ENCODE assay signal across 9 cellular contexts in genomic region chr7:23539494-23539907, GRCh38. TPM values are rescaled to one million over a fixed set of nuclear protein-coding genes. Genes with fewer than 3 reads are reported as not detected.
DNase-seq lines count a peak whose midpoint lies in the region; ATAC-seq and TF ChIP-seq lines count a peak whose summit lies in the region.
"Had no signal": no experiment of that assay in that cellular context is flagged by ENCODE, and none has a peak within 500 bp of the region (broad histone marks: within the 10 kb centered on the region; RNA-seq: fewer than 3 reads in every experiment).

No MANE protein-coding gene starts in this region.

- H3K4me2 ChIP-seq in PC-3 (ENCODE audit: low read length): no peak overlapping the region

- ATAC-seq in HG02759 (IDR thresholded peaks at IDR 0.05; ENCODE audit: unreplicated experiment) (peak; percentile 66), PC-3 (no peak), GM18870 (IDR thresholded peaks at IDR 0.05; ENCODE audit: unreplicated experiment) (no peak)
- peak; percentile 45 for ATAC-seq in stimulated activated effector memory CD8-positive, alpha-beta T cell treated with anti-CD3 and anti-CD28 coated beads, Interleukin-12 subunit alpha, Interleukin-12 subunit beta, amount 100 ng/mL, for 72 hours

- H3K27ac ChIP-seq in PC-3 (ENCODE audit: low read length): no peak overlapping the region

- no peaks in the 10 kb centered on the region for H3K9me2 ChIP-seq in PC-3 (replicated peaks; ENCODE audit: low read length)

- H3K4me1 Mint-ChIP-seq in activated CD4-positive, alpha-beta T cell treated with anti-CD3 and anti-CD28 coated beads, Interleukin-2, amount 10 ng/mL, durations not matched to agents 24 days and 14 days: peaks cover 16% of the 10 kb centered on the region
- H3K4me1 Mint-ChIP-seq in stimulated activated effector memory CD8-positive, alpha-beta T cell treated with anti-CD3 and anti-CD28 coated beads, Interleukin-12 subunit alpha, Interleukin-12 subunit beta, amount 100 ng/mL, for 72 hours: peaks cover 14% of the 10 kb centered on the region
- H3K4me1 Mint-ChIP-seq in chondrocyte (ENCODE audit: low read depth): no peaks in the 10 kb centered on the region

- no peaks in the 10 kb centered on the region for H3F3A ChIP-seq in PC-3 (ENCODE audit: low read length, unreplicated experiment)

- no peaks in the 10 kb centered on the region for H3K9me3 ChIP-seq in PC-3 (ENCODE audit: low read length)

- no peak for TF ChIP-seq CTCF in PC-3 (conservative IDR thresholded peaks at IDR 0.05; ENCODE audit: low read depth, low read length)
- TF ChIP-seq CTCF in chondrocyte (IDR thresholded peaks at IDR 0.05): no peak

- H3K9ac ChIP-seq in PC-3 (ENCODE audit: low read length): no peak overlapping the region

- H3K79me2 ChIP-seq in PC-3 (ENCODE audit: low read length): no peaks in the 10 kb centered on the region

- H3K36me3 ChIP-seq in PC-3 (ENCODE audit: low read depth, low read length): no peaks in the 10 kb centered on the region

- CTCF ChIA-PET in PC-3 (lab: Charles Lee): interaction anchor here (0.6 to 1.9 kb wide), 2 partner anchors 181 to 453 kb away, joined by 3 to 4 read pairs; no protein-coding TSS in a partner anchor

- H3K36me3 Mint-ChIP-seq in activated CD4-positive, alpha-beta T cell treated with anti-CD3 and anti-CD28 coated beads, Interleukin-2, amount 10 ng/mL, durations not matched to agents 24 days and 14 days (ENCODE audit: low read depth): no peaks in the 10 kb centered on the region
- no peaks in the 10 kb centered on the region for H3K36me3 Mint-ChIP-seq in stimulated activated effector memory CD8-positive, alpha-beta T cell treated with anti-CD3 and anti-CD28 coated beads, Interleukin-12 subunit alpha, Interleukin-12 subunit beta, amount 100 ng/mL, for 72 hours
- no peaks in the 10 kb centered on the region for H3K36me3 Mint-ChIP-seq in chondrocyte (ENCODE audit: low read depth)

- peak overlapping the region; percentile 27 for H2AFZ ChIP-seq in PC-3 (ENCODE audit: low read length)

- no peaks in the 10 kb centered on the region for H3K27me3 Mint-ChIP-seq in activated CD4-positive, alpha-beta T cell treated with anti-CD3 and anti-CD28 coated beads, Interleukin-2, amount 10 ng/mL, durations not matched to agents 24 days and 14 days
- H3K27me3 Mint-ChIP-seq in chondrocyte (ENCODE audit: low read depth): no peaks in the 10 kb centered on the region

- H3K4me1 ChIP-seq in PC-3 (ENCODE audit: insufficient read depth, low read length): no peaks in the 10 kb centered on the region

- intact Hi-C loops in activated CD4-positive, alpha-beta T cell treated with anti-CD3 and anti-CD28 coated beads, Interleukin-2, amount 10 ng/mL, durations not matched to agents 24 days and 14 days (cut with micrococcal nuclease): no loop called here
- intact Hi-C loops in PC-3 (cut with micrococcal nuclease): no loop called here

- peak overlapping the region; percentile 67 for H3K4me3 Mint-ChIP-seq in activated CD4-positive, alpha-beta T cell treated with anti-CD3 and anti-CD28 coated beads, Interleukin-2, amount 10 ng/mL, durations not matched to agents 24 days and 14 days
- peak overlapping the region; percentile 43 for H3K4me3 Mint-ChIP-seq in stimulated activated effector memory CD8-positive, alpha-beta T cell treated with anti-CD3 and anti-CD28 coated beads, Interleukin-12 subunit alpha, Interleukin-12 subunit beta, amount 100 ng/mL, for 72 hours
- H3K4me3 Mint-ChIP-seq in chondrocyte (ENCODE audit: unreplicated experiment): no peak overlapping the region

- no TSS peak for BruUV-seq in PC-3 (replicated peaks; lab: Mats Ljungman, UMichigan)

- no peak overlapping the region for H3K4me3 ChIP-seq in PC-3 (ENCODE audit: low read length)

- H3K27ac Mint-ChIP-seq in activated CD4-positive, alpha-beta T cell treated with anti-CD3 and anti-CD28 coated beads, Interleukin-2, amount 10 ng/mL, durations not matched to agents 24 days and 14 days: peak overlapping the region; percentile 80
- H3K27ac Mint-ChIP-seq in stimulated activated effector memory CD8-positive, alpha-beta T cell treated with anti-CD3 and anti-CD28 coated beads, Interleukin-12 subunit alpha, Interleukin-12 subunit beta, amount 100 ng/mL, for 72 hours: peak overlapping the region; percentile 71
- H3K27ac Mint-ChIP-seq in chondrocyte (ENCODE audit: unreplicated experiment): no peak overlapping the region

- no peaks in the 10 kb centered on the region for H4K20me1 ChIP-seq in PC-3 (ENCODE audit: low read length)

- H3K9me3 Mint-ChIP-seq in activated CD4-positive, alpha-beta T cell treated with anti-CD3 and anti-CD28 coated beads, Interleukin-2, amount 10 ng/mL, durations not matched to agents 24 days and 14 days: no peaks in the 10 kb centered on the region
- H3K9me3 Mint-ChIP-seq in stimulated activated effector memory CD8-positive, alpha-beta T cell treated with anti-CD3 and anti-CD28 coated beads, Interleukin-12 subunit alpha, Interleukin-12 subunit beta, amount 100 ng/mL, for 72 hours: no peaks in the 10 kb centered on the region
- H3K9me3 Mint-ChIP-seq in chondrocyte (ENCODE audit: low read depth): no peaks in the 10 kb centered on the region

- H3K27me3 ChIP-seq in PC-3 (ENCODE audit: low read length): no peaks in the 10 kb centered on the region

- POLR2A ChIA-PET in PC-3 (lab: Charles Lee; ENCODE audit: unreplicated experiment): interaction anchor here (0.7 kb wide), 1 partner anchor 181 kb away, joined by 13 read pairs; no protein-coding TSS in a partner anchor

- DNase-seq in activated CD4-positive, alpha-beta T cell treated with anti-CD3 and anti-CD28 coated beads, Interleukin-2, amount 10 ng/mL, durations not matched to agents 24 days and 14 days: peak; percentile 73
- no peak for DNase-seq in activated CD4-positive, alpha-beta T cell treated with anti-CD3 and anti-CD28 coated beads for 48 hours
- DNase-seq in PC-3 (no peak), glomerular visceral epithelial cell (ENCODE audit: extremely low spot score) (no peak), chondrocyte (ENCODE audit: low spot score) (no peak)
- DNase-seq in stimulated activated effector memory CD8-positive, alpha-beta T cell treated with anti-CD3 and anti-CD28 coated beads, Interleukin-12 subunit alpha, Interleukin-12 subunit beta, amount 100 ng/mL, for 72 hours (ENCODE audit: low spot score in 2 of 2): no peak
- DNase-seq: NCI-H2171 treated with DMSO at 0.1 percent for 48 hours had no signal

RNA-seq across cellular contexts. Expression of gene TRA2A, which starts 7.7 kb away (rescaled TPM):
- total RNA-seq in activated CD4-positive, alpha-beta T cell treated with anti-CD3 and anti-CD28 coated beads, Interleukin-2, amount 10 ng/mL, durations not matched to agents 24 days and 14 days: 96.8 and 103 TPM in 2 replicates
- total RNA-seq in PC-3 (2014; rRNA removed) (27.6 and 28.3 TPM in 2 replicates), chondrocyte (58.3 to 93.2 TPM (median 60.9 TPM) in 3 replicates)

RNA-seq across cellular contexts. Expression of gene CCDC126, which starts 57.7 kb away (rescaled TPM):
- total RNA-seq in activated CD4-positive, alpha-beta T cell treated with anti-CD3 and anti-CD28 coated beads, Interleukin-2, amount 10 ng/mL, durations not matched to agents 24 days and 14 days: 6.2 and 8.1 TPM in 2 replicates
- total RNA-seq in PC-3 (2014; rRNA removed): 3.2 and 5.6 TPM in 2 replicates
- total RNA-seq in chondrocyte: 11.3 to 16.1 TPM (median 11.4 TPM) in 3 replicates

Comparison
In these comparisons a context has a peak if more than half of its experiments do, and no peak if none do; other contexts are left out.
1. ATAC-seq: peak in HG02759 (single experiment) and stimulated activated effector memory CD8-positive, alpha-beta T cell treated with anti-CD3 and anti-CD28 coated beads, Interleukin-12 subunit alpha, Interleukin-12 subunit beta, amount 100 ng/mL, for 72 hours (single experiment); none in PC-3 (single experiment) and GM18870 (single experiment).